Comparison of ENCODE assay signal across 8 cellular contexts in genomic region chrX:103489733-103490132, GRCh38.
A peak's percentile ranks its signal among the peaks of the same experiment; 100 is the strongest.
DNase-seq lines count a peak whose midpoint lies in the region; ATAC-seq and TF ChIP-seq lines count a peak whose summit lies in the region.
"Not testable (repeated sequence)": the region's sequence is repeated elsewhere in the genome, so short reads cannot be mapped to it uniquely, and the experiment has no call there.

No MANE protein-coding gene starts in this region.

- not testable (repeated sequence) for H3K4me1 ChIP-seq in RWPE2 (ENCODE audit: insufficient read depth, poor library complexity, severe bottlenecking)

- ATAC-seq in RWPE2 (ENCODE audit: low read depth) = not testable (repeated sequence)

- not testable (repeated sequence) for H3K9me3 ChIP-seq in RWPE2 (ENCODE audit: severe bottlenecking)

- TF ChIP-seq CTCF in GM12875 (IDR thresholded peaks at IDR 0.05; ENCODE audit: borderline replicate concordance, insufficient read depth, low read depth, low read length) = peak; percentile 58
- TF ChIP-seq CTCF in RWPE2 (IDR thresholded peaks at IDR 0.05; ENCODE audit: poor library complexity, severe bottlenecking) = peak; percentile 41

- H3K36me3 ChIP-seq in RWPE2 (ENCODE audit: low read depth) = not testable (repeated sequence)

- not testable (repeated sequence) for H3K4me3 ChIP-seq in GM12875 (ENCODE audit: low read depth, low read length); RWPE2 (ENCODE audit: severe bottlenecking)

- not testable (repeated sequence) for H3K27me3 ChIP-seq in RWPE2 (ENCODE audit: insufficient read depth, poor library complexity, severe bottlenecking)

- DNase-seq in AML-193 (lab: John Stamatoyannopoulos, UW) (peak; percentile 0 to 7), NAMALWA (ENCODE audit: low spot score) (peak; percentile 51), activated T-cell treated with anti-CD3 and anti-CD28 coated beads for 4 hours (peak; percentile 15), kidney tubule cell (ENCODE audit: low spot score) (peak; percentile 37)
- not testable (repeated sequence) for DNase-seq in RWPE2 (ENCODE audit: low spot score)
- peak; percentile 0 for DNase-seq in effector CD8-positive, alpha-beta T cell (lab: John Stamatoyannopoulos, UW)
- DNase-seq in stimulated activated CD4-positive, alpha-beta T cell treated with anti-CD3 and anti-CD28 coated beads, Interleukin-12 subunit alpha, Interleukin-12 subunit beta, amount 100 ng/mL, for 24 hours (ENCODE audit: low read depth in 2 of 2) = peak; percentile 2 to 22

- H3K27ac ChIP-seq in RWPE2 (ENCODE audit: poor library complexity, severe bottlenecking) = not testable (repeated sequence)
